In the genomic region with DNA sequence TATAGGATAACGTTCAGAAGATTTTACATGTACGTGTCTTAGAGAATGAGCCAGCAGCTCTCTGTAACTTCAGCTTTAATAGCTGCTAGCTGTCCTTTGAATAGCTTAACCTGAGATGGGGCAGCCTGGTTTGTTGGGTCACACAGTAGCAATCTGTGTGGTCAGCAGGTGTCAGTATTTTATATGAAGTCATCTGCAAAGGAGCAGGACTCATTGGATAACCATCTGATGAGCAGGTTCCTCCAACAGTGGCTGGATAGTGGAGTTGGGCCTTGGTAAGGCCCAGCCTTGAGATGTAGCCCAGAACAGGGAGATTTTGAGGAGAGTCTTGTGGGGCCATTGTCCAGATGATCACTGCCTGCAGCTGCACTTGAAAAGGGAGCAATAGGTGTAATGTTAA, we compare ENCODE assay signal across 11 cellular contexts. TPM values are rescaled to one million over a fixed set of nuclear protein-coding genes. Genes with fewer than 3 reads are reported as not detected.
A peak's percentile ranks its signal among the peaks of the same experiment; 100 is the strongest.
DNase-seq lines count a peak whose midpoint lies in the region; ATAC-seq and TF ChIP-seq lines count a peak whose summit lies in the region.
"Had no signal": no experiment of that assay in that cellular context is flagged by ENCODE, and none has a peak within 500 bp of the region (broad histone marks: within the 10 kb centered on the region; RNA-seq: fewer than 3 reads in every experiment).

No MANE protein-coding gene starts in this region.

- H3K4me3 ChIP-seq in heart right ventricle, result no peak overlapping the region
- no peak overlapping the region for H3K4me3 ChIP-seq in brain microvascular endothelial cell (ENCODE audit: low read depth, low read length)

- intact Hi-C loops in heart right ventricle (cut with DNase I), result loop anchor here in 6 of 10 donors (1.0 to 5.0 kb wide), 3 partner anchors 54 to 55 kb away; no protein-coding TSS in a partner anchor

- no peaks in the 10 kb centered on the region for H3K9me3 ChIP-seq in heart right ventricle

- in situ Hi-C loops in ACHN (cut with HindIII; ENCODE audit: low pct_ligation_motif_present, low pct_unique_long_range_greater_than_20kb, low sequenced_read_pairs) (no loop called here), brain microvascular endothelial cell (cut with HindIII; ENCODE audit: low pct_ligation_motif_present, low sequenced_read_pairs) (no loop called here)

- no peaks in the 10 kb centered on the region for H3K27me3 ChIP-seq in heart right ventricle
- no peaks in the 10 kb centered on the region for H3K27me3 ChIP-seq in brain microvascular endothelial cell (replicated peaks)

- WGBS in heart right ventricle, 2 donors, result 78 to 89% methylated on average over 2 of the region's 2 CpGs

- TF ChIP-seq CTCF in heart right ventricle (IDR thresholded peaks at IDR 0.05) (peak in 6 of 9 donors; percentile 20 to 47 (median 42)), brain microvascular endothelial cell (IDR thresholded peaks at IDR 0.05; ENCODE audit: low read depth, low read length, missing control alignments) (no peak)

- H3K4me1 ChIP-seq in heart right ventricle, result peaks cover 0 to 8% (median 0%) of the 10 kb centered on the region in 9 donors

- H3K27ac ChIP-seq in heart right ventricle (no peak overlapping the region), brain microvascular endothelial cell (no peak overlapping the region)

- ATAC-seq in heart right ventricle, result peak in 6 of 8 donors; percentile 37 to 77 (median 62)

- H3K36me3 ChIP-seq in heart right ventricle, result no peaks in the 10 kb centered on the region
- no peaks in the 10 kb centered on the region for H3K36me3 ChIP-seq in brain microvascular endothelial cell (replicated peaks)

- DNase-seq in ACHN (peak; percentile 50), NCI-H146 (lab: John Stamatoyannopoulos, UW) (peak; percentile 46), heart right ventricle (no peak), NCI-H446 (lab: John Stamatoyannopoulos, UW) (no peak), brain microvascular endothelial cell (no peak)
- DNase-seq in activated naive CD4-positive, alpha-beta T cell treated with Interleukin-2 at 50 U/mL for 16 hours, result no peak
- DNase-seq: activated naive CD8-positive, alpha-beta T cell treated with anti-CD3 and anti-CD28 coated beads, Interleukin-2, amount 10 ng/mL, durations not matched to agents 7 days and 5 days; CD4-positive, alpha-beta T cell; NCI-H2081 had no signal

RNA-seq across cellular contexts. Expression of a gene that starts 6.4 kb away (rescaled TPM):
- total RNA-seq in heart right ventricle, result 1 to 10 TPM in 9 of 10 donors, under 1 TPM in 1; 0.93 to 3.2 (median 2.0) TPM
- polyA plus RNA-seq in heart right ventricle, result 1 to 10 TPM in 1 of 2 donors, under 1 TPM in 1; 0.86 to 2.9 TPM
- total RNA-seq: activated naive CD8-positive, alpha-beta T cell treated with anti-CD3 and anti-CD28 coated beads, Interleukin-2, amount 10 ng/mL, durations not matched to agents 7 days and 5 days; glomerular endothelial cell had no signal

RNA-seq across cellular contexts. Expression of a gene that starts 22.3 kb away (rescaled TPM):
- total RNA-seq in heart right ventricle, result 100 to 1,000 TPM in 5 of 10 donors, 10 to 100 TPM in 5; 51.8 to 289 (median 99.3) TPM
- polyA plus RNA-seq in heart right ventricle, result 100 to 1,000 TPM in 1 of 2 donors, 10 to 100 TPM in 1; 49.0 to 129 TPM

RNA-seq across cellular contexts. Expression of a gene that starts 30.9 kb away (rescaled TPM):
- 10 to 100 TPM in 6 of 10 donors, not detected in 4; 28.7 to 57.7 (median 36.9) TPM for total RNA-seq in heart right ventricle
- polyA plus RNA-seq in heart right ventricle, result 10 to 100 TPM in 1 of 2 donors, under 1 TPM in 1; 0.19 to 39.6 TPM
- total RNA-seq: activated naive CD8-positive, alpha-beta T cell treated with anti-CD3 and anti-CD28 coated beads, Interleukin-2, amount 10 ng/mL, durations not matched to agents 7 days and 5 days; glomerular endothelial cell had no signal

RNA-seq across cellular contexts. Expression of a gene that starts 45.2 kb away (rescaled TPM):
- total RNA-seq in heart right ventricle, result under 1 TPM in 3 of 10 donors, not detected in 7; 0.49 to 0.61 (median 0.56) TPM
- polyA plus RNA-seq in heart right ventricle, result not detected
- total RNA-seq: activated naive CD8-positive, alpha-beta T cell treated with anti-CD3 and anti-CD28 coated beads, Interleukin-2, amount 10 ng/mL, durations not matched to agents 7 days and 5 days; CD4-positive, alpha-beta T cell; glomerular endothelial cell; omental fat pad had no signal

RNA-seq across cellular contexts. Expression of a gene that starts 50.6 kb away (rescaled TPM):
- 10 to 100 TPM; 56.9 to 93.3 (median 68.1) TPM for total RNA-seq in heart right ventricle
- polyA plus RNA-seq in heart right ventricle, result 100 to 1,000 TPM in 1 of 2 donors, 10 to 100 TPM in 1; 23.1 to 113 TPM

Comparison
In these comparisons a context has a peak if more than half of its experiments do, and no peak if none do; other contexts are left out.
1. DNase-seq: peak in ACHN (single experiment) and NCI-H146 (single experiment); none in heart right ventricle (0 of 2), NCI-H446 (0 of 2), activated naive CD4-positive, alpha-beta T cell treated with Interleukin-2 at 50 U/mL for 16 hours (single experiment) and brain microvascular endothelial cell (single experiment).